ENCODE assay signal across 22 cellular contexts in genomic region chr20:62823688-62824475, GRCh38. TPM values are rescaled to one million over a fixed set of nuclear protein-coding genes. Genes with fewer than 3 reads are reported as not detected.
DNase-seq lines count a peak whose midpoint lies in the region; ATAC-seq, FAIRE-seq and TF ChIP-seq lines count a peak whose summit lies in the region.
"Had no signal": no experiment of that assay in that cellular context is flagged by ENCODE, and none has a peak within 500 bp of the region (broad histone marks: within the 10 kb centered on the region; RNA-seq: fewer than 3 reads in every experiment).

No MANE protein-coding gene starts in this region.

- H2BK5ac ChIP-seq in neuronal stem cell (ENCODE audit: low read length): peak overlapping the region; percentile 19

- intact Hi-C loops in esophagus muscularis mucosa (cut with DNase I): no loop called here

- peak overlapping the region; percentile 56 for H3K14ac ChIP-seq in neuronal stem cell (ENCODE audit: low read length)

- H2BK120ac ChIP-seq in neuronal stem cell (ENCODE audit: low read depth, low read length): peak overlapping the region; percentile 67

- H3K4ac ChIP-seq in neuronal stem cell (ENCODE audit: low read length): no peak overlapping the region

- H3K79me1 ChIP-seq in neuronal stem cell (ENCODE audit: low read depth, low read length): peaks cover 2% of the 10 kb centered on the region

- H3K27ac ChIP-seq in C4-2B (peak overlapping the region; percentile 58), VCaP (peak overlapping the region; percentile 70; the same call in 1 of the 2 replicates), neuronal stem cell (replicated peaks; ENCODE audit: low read length) (no peak overlapping the region), esophagus muscularis mucosa (replicated peaks in 1 of 4) (peak overlapping the region in 2 of 4 donors; percentile 87 to 88)
- H3K27ac ChIP-seq: brain microvascular endothelial cell, lower lobe of right lung, testis had no signal

- FAIRE-seq in HTR-8/SVneo (lab: Jason Lieb, UNC): peak; percentile 88
- FAIRE-seq: GM18507 had no signal

- H2AFZ ChIP-seq in neuronal stem cell (ENCODE audit: low read length): peak overlapping the region; percentile 56

- H3K27me3 ChIP-seq in neuronal stem cell (ENCODE audit: control insufficient read depth in 3 of 3, insufficient read depth in 3 of 3, low read depth in 1 of 3, low read length in 3 of 3): peaks cover 0 to 21% (median 0%) of the 10 kb centered on the region in 3 experiments
- peaks cover 0 to 26% (median under 1%) of the 10 kb centered on the region in 4 donors for H3K27me3 ChIP-seq in esophagus muscularis mucosa
- H3K27me3 ChIP-seq: brain microvascular endothelial cell, MG63, testis had no signal

- no peak overlapping the region for H3K4me2 ChIP-seq in neuronal stem cell (ENCODE audit: insufficient read depth, low read length, poor library complexity, severe bottlenecking)

- DNase-seq in HTR-8/SVneo (ENCODE audit: insufficient read length, low spot score): no peak
- DNase-seq in neuronal stem cell (ENCODE audit: low spot score): no peak
- DNase-seq in esophagus muscularis mucosa (ENCODE audit: extremely low spot score): no peak
- DNase-seq in NCI-H1105 (lab: John Stamatoyannopoulos, UW): no peak
- DNase-seq: activated CD4-positive, alpha-beta memory T cell treated with anti-CD3 and anti-CD28 coated beads, Interleukin-2, amount 10 ng/mL, durations not matched to agents 7 days and 5 days; activated T-cell treated with anti-CD3 and anti-CD28 coated beads, Interleukin-2, amount 50 U/mL, for 4 hours; brain microvascular endothelial cell; esophagus squamous epithelium; GOT3; lower lobe of right lung; MG63; NCI-H2029 treated with DMSO at 0.1 percent for 48 hours; posterior cingulate gyrus; spleen; testis had no signal

- TF ChIP-seq CTCF in C4-2B (conservative IDR thresholded peaks at IDR 0.05): no peak
- no peak for TF ChIP-seq CTCF in VCaP (conservative IDR thresholded peaks at IDR 0.05)
- no peak for TF ChIP-seq CTCF in esophagus muscularis mucosa (IDR thresholded peaks at IDR 0.05)

- H3K4me1 ChIP-seq in neuronal stem cell (ENCODE audit: control insufficient read depth in 2 of 2, insufficient read depth in 1 of 2, low read depth in 1 of 2, low read length in 2 of 2) (peaks cover 21 to 24% of the 10 kb centered on the region in 2 donors), esophagus muscularis mucosa (peaks cover 25 to 39% (median 26%) of the 10 kb centered on the region in 4 donors)

- H2AK5ac ChIP-seq in neuronal stem cell (ENCODE audit: low read depth, low read length): peak overlapping the region; percentile 99

- H3K36me3 ChIP-seq in neuronal stem cell (replicated peaks in 1 of 2; ENCODE audit: control insufficient read depth in 2 of 2, insufficient read depth in 2 of 2, low read length in 2 of 2): no peaks in the 10 kb centered on the region
- H3K36me3 ChIP-seq in esophagus muscularis mucosa: peaks cover 0 to 6% (median 0%) of the 10 kb centered on the region in 4 donors
- H3K36me3 ChIP-seq: brain microvascular endothelial cell, esophagus squamous epithelium, lower lobe of right lung, MG63, spleen had no signal

- ATAC-seq in HG03378 (IDR thresholded peaks at IDR 0.05; ENCODE audit: unreplicated experiment): no peak
- no peak for ATAC-seq in GM19463 (IDR thresholded peaks at IDR 0.05; ENCODE audit: unreplicated experiment)
- ATAC-seq: Panc1 had no signal

- H2BK15ac ChIP-seq in neuronal stem cell (ENCODE audit: low read length): peak overlapping the region; percentile 99

- H4K8ac ChIP-seq in neuronal stem cell (ENCODE audit: low read depth, low read length): no peak overlapping the region

- H2BK12ac ChIP-seq in neuronal stem cell (ENCODE audit: low read length): peak overlapping the region; percentile 75

- H3K18ac ChIP-seq in neuronal stem cell (ENCODE audit: low read length): peak overlapping the region; percentile 65

- no peak overlapping the region for H4K91ac ChIP-seq in neuronal stem cell (ENCODE audit: low read depth, low read length, poor library complexity)

- H3K9ac ChIP-seq in neuronal stem cell (ENCODE audit: low read depth, low read length, poor library complexity): no peak overlapping the region

- WGBS in neuronal stem cell (ENCODE audit: extremely low coverage in 2 of 2, insufficient read length in 2 of 2, insufficient replicate concordance in 1 of 2), 2 donors: no CpG with 5 or more reads among the region's 38 CpGs
- 74% methylated on average over 9 of the region's 38 CpGs for WGBS in esophagus muscularis mucosa

- H3K4me3 ChIP-seq in neuronal stem cell (ENCODE audit: low read length in 2 of 2): no peak overlapping the region
- peak overlapping the region in 2 of 4 donors; percentile 58 to 67 for H3K4me3 ChIP-seq in esophagus muscularis mucosa
- H3K4me3 ChIP-seq: lower lobe of right lung, testis had no signal

- H3K9me3 ChIP-seq in neuronal stem cell (replicated peaks in 1 of 2; ENCODE audit: control insufficient read depth in 2 of 2, insufficient read depth in 1 of 2, low read depth in 1 of 2, low read length in 2 of 2): no peaks in the 10 kb centered on the region
- no peaks in the 10 kb centered on the region for H3K9me3 ChIP-seq in esophagus muscularis mucosa
- H3K9me3 ChIP-seq: esophagus squamous epithelium, lower lobe of right lung, MG63, spleen, testis had no signal

- H3K23ac ChIP-seq in neuronal stem cell (ENCODE audit: low read depth, low read length, poor library complexity): peak overlapping the region; percentile 96

- TF ChIP-seq POLR2A in esophagus muscularis mucosa (IDR thresholded peaks at IDR 0.05; ENCODE audit: low read depth): no peak

- TF ChIP-seq EP300 in esophagus muscularis mucosa (IDR thresholded peaks at IDR 0.05): no peak

RNA-seq across cellular contexts. Expression of gene COL9A3, which starts 7.0 kb away (rescaled TPM):
- 77.2 TPM for polyA plus RNA-seq in neuronal stem cell (2013, experiment 1 of 2)
- 77.0 TPM for polyA plus RNA-seq in neuronal stem cell (2013, experiment 2 of 2)
- 10 to 100 TPM; 13.4 to 22.9 (median 18.4) TPM for total RNA-seq in esophagus muscularis mucosa
- total RNA-seq: activated CD4-positive, alpha-beta memory T cell treated with anti-CD3 and anti-CD28 coated beads, Interleukin-2, amount 10 ng/mL, durations not matched to agents 7 days and 5 days; activated naive CD4-positive, alpha-beta T cell treated with anti-CD3 and anti-CD28 coated beads, Interleukin-2, amount 50 U/mL, for 72 hours had no signal

RNA-seq across cellular contexts. Expression of gene OGFR, which starts 19.2 kb away (rescaled TPM):
- 15.0 TPM for polyA plus RNA-seq in neuronal stem cell (2013, experiment 1 of 2)
- polyA plus RNA-seq in neuronal stem cell (2013, experiment 2 of 2): 14.7 TPM
- 10 to 100 TPM; 46.1 to 84.5 (median 62.7) TPM for total RNA-seq in esophagus muscularis mucosa

RNA-seq across cellular contexts. Expression of gene MRGBP, which starts 27.6 kb away (rescaled TPM):
- 15.5 TPM for polyA plus RNA-seq in neuronal stem cell (2013, experiment 1 of 2)
- polyA plus RNA-seq in neuronal stem cell (2013, experiment 2 of 2): 15.6 TPM
- 10 to 100 TPM in 2 of 4 donors, 1 to 10 TPM in 2; 7.6 to 16.7 (median 10.3) TPM for total RNA-seq in esophagus muscularis mucosa

RNA-seq across cellular contexts. Expression of gene TCFL5, which starts 37.7 kb away (rescaled TPM):
- 14.5 TPM for polyA plus RNA-seq in neuronal stem cell (2013, experiment 1 of 2)
- polyA plus RNA-seq in neuronal stem cell (2013, experiment 2 of 2): 15.3 TPM
- 10 to 100 TPM; 12.3 to 29.7 (median 18.8) TPM for total RNA-seq in esophagus muscularis mucosa
